ENCODE assay signal across 20 cellular contexts in the genomic region with DNA sequence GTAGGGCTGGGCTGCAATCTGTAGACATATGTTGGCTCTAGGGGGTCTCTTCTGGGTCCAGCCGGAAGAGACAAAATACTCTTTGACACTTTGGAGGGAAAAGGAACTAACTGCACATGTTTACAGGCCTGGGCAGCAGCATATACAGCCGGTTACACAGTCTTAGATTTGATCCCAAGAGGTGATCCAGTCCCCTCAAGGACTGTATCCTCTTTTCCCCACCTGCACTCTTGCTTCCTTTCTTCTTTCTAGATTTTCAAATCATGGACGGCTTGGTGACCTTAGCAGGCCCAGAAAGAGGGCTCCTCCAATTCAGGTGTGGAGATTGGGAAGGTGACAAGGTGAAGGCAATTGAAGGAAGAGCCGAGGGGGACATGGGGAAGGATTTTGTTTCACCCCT. TPM values are rescaled to one million over a fixed set of nuclear protein-coding genes. Genes with fewer than 3 reads are reported as not detected.
DNase-seq lines count a peak whose midpoint lies in the region; ATAC-seq and TF ChIP-seq lines count a peak whose summit lies in the region.
"Had no signal": no experiment of that assay in that cellular context is flagged by ENCODE, and none has a peak within 500 bp of the region (broad histone marks: within the 10 kb centered on the region; RNA-seq: fewer than 3 reads in every experiment).

No MANE protein-coding gene starts in this region.

- peak overlapping the region in 3 of 4 donors; percentile 61 to 80 (median 73) for H3K4me3 Mint-ChIP-seq in CD4-positive, CD25-positive, alpha-beta regulatory T cell
- peak overlapping the region; percentile 62 for H3K4me3 Mint-ChIP-seq in activated naive CD8-positive, alpha-beta T cell treated with anti-CD3 and anti-CD28 coated beads, Interleukin-2, amount 50 U/mL, for 24 hours
- peak overlapping the region; percentile 53 to 84 (median 73) for H3K4me3 Mint-ChIP-seq in naive B cell

- H3K27ac ChIP-seq in CD4-positive, CD25-positive, alpha-beta regulatory T cell (ENCODE audit: insufficient read depth, low read length, poor library complexity, severe bottlenecking) = no peak overlapping the region
- H3K27ac ChIP-seq: ovary, skin epidermis had no signal

- H3K36me3 ChIP-seq in CD4-positive, CD25-positive, alpha-beta regulatory T cell (ENCODE audit: control insufficient read depth, insufficient read depth, low read length) = no peaks in the 10 kb centered on the region
- H3K36me3 ChIP-seq: ovary had no signal

- no peak overlapping the region for H3K27ac Mint-ChIP-seq in CD4-positive, CD25-positive, alpha-beta regulatory T cell
- no peak overlapping the region for H3K27ac Mint-ChIP-seq in activated naive CD8-positive, alpha-beta T cell treated with anti-CD3 and anti-CD28 coated beads, Interleukin-2, amount 50 U/mL, for 24 hours
- peak overlapping the region in 3 of 6 donors; percentile 36 to 90 (median 73) for H3K27ac Mint-ChIP-seq in naive B cell

- intact Hi-C loops in left colon (cut with DNase I, micrococcal nuclease) = loop anchor here in 1 of 2 donors (10.0 kb wide), 1 partner anchor 242 kb away; no protein-coding TSS in a partner anchor

- in situ Hi-C loops in GM13976 (cut with MboI; ENCODE audit: low sequenced_read_pairs, unreplicated experiment) = loop anchor here (10.0 kb wide), 2 partner anchors 242 to 442 kb away; no protein-coding TSS in a partner anchor

- H3K4me1 Mint-ChIP-seq in CD4-positive, CD25-positive, alpha-beta regulatory T cell = peaks cover 19 to 67% (median 32%) of the 10 kb centered on the region in 4 donors
- peaks cover 44% of the 10 kb centered on the region for H3K4me1 Mint-ChIP-seq in activated naive CD8-positive, alpha-beta T cell treated with anti-CD3 and anti-CD28 coated beads, Interleukin-2, amount 50 U/mL, for 24 hours
- H3K4me1 Mint-ChIP-seq in naive B cell = peaks cover 23 to 56% (median 38%) of the 10 kb centered on the region in 3 donors

- ATAC-seq in CD4-positive, CD25-positive, alpha-beta regulatory T cell (ENCODE audit: low read depth in 2 of 2) = no peak
- ATAC-seq in activated naive CD8-positive, alpha-beta T cell treated with anti-CD3 and anti-CD28 coated beads, Interleukin-2, amount 50 U/mL, for 24 hours = no peak
- ATAC-seq in naive B cell (ENCODE audit: low read depth in 2 of 2) (no peak), GM18520 (IDR thresholded peaks at IDR 0.05; ENCODE audit: unreplicated experiment) (no peak), HG03354 (IDR thresholded peaks at IDR 0.05; ENCODE audit: poor library complexity, severe bottlenecking, unreplicated experiment) (no peak), left colon (no peak)

- H3K9me3 ChIP-seq in CD4-positive, CD25-positive, alpha-beta regulatory T cell (ENCODE audit: control insufficient read depth in 2 of 2, low read length in 2 of 2) = peaks cover 14 to 39% of the 10 kb centered on the region in 2 experiments

- peaks cover 61% of the 10 kb centered on the region for H3K27me3 ChIP-seq in CD4-positive, CD25-positive, alpha-beta regulatory T cell (ENCODE audit: control insufficient read depth, insufficient read depth, low read length)

- H3K4me3 ChIP-seq in CD4-positive, CD25-positive, alpha-beta regulatory T cell (ENCODE audit: low read depth, low read length) = no peak overlapping the region

- peaks cover 39% of the 10 kb centered on the region for H3K4me1 ChIP-seq in CD4-positive, CD25-positive, alpha-beta regulatory T cell (ENCODE audit: control insufficient read depth, insufficient read depth, low read length, poor library complexity, severe bottlenecking)

- peaks cover 94% of the 10 kb centered on the region for H3K27me3 Mint-ChIP-seq in CD4-positive, CD25-positive, alpha-beta regulatory T cell
- H3K27me3 Mint-ChIP-seq in activated naive CD8-positive, alpha-beta T cell treated with anti-CD3 and anti-CD28 coated beads, Interleukin-2, amount 50 U/mL, for 24 hours = peaks cover 92% of the 10 kb centered on the region
- peaks cover 82 to 96% (median 95%) of the 10 kb centered on the region in 3 donors for H3K27me3 Mint-ChIP-seq in naive B cell

- peaks cover 0 to 42% (median 11%) of the 10 kb centered on the region in 7 donors for H3K9me3 Mint-ChIP-seq in CD4-positive, CD25-positive, alpha-beta regulatory T cell
- peaks cover 23% of the 10 kb centered on the region for H3K9me3 Mint-ChIP-seq in activated naive CD8-positive, alpha-beta T cell treated with anti-CD3 and anti-CD28 coated beads, Interleukin-2, amount 50 U/mL, for 24 hours
- H3K9me3 Mint-ChIP-seq in naive B cell = peaks cover 0 to 78% (median 48%) of the 10 kb centered on the region in 7 donors

- DNase-seq in CD4-positive, CD25-positive, alpha-beta regulatory T cell = no peak
- peak; percentile 8 for DNase-seq in GM13976 (ENCODE audit: low spot score)
- no peak for DNase-seq in activated naive CD8-positive, alpha-beta T cell treated with anti-CD3 and anti-CD28 coated beads, Interleukin-2, amount 50 U/mL, for 24 hours
- no peak for DNase-seq in naive B cell
- no peak for DNase-seq in stimulated activated CD4-positive, alpha-beta T cell treated with anti-CD3 and anti-CD28 coated beads, Interleukin-12 subunit alpha, Interleukin-12 subunit beta, amount 100 ng/mL, for 4 hours
- DNase-seq in left colon = no peak
- DNase-seq: caudate nucleus, midbrain, NCI-H1694, NCI-H446, ovary, SHP77 treated with DMSO at 0.1 percent for 48 hours had no signal

- H3K36me3 Mint-ChIP-seq in CD4-positive, CD25-positive, alpha-beta regulatory T cell = peaks cover 5% of the 10 kb centered on the region
- peaks cover 25% of the 10 kb centered on the region for H3K36me3 Mint-ChIP-seq in activated naive CD8-positive, alpha-beta T cell treated with anti-CD3 and anti-CD28 coated beads, Interleukin-2, amount 50 U/mL, for 24 hours (ENCODE audit: low read depth)
- H3K36me3 Mint-ChIP-seq in naive B cell = peaks cover 23 to 26% of the 10 kb centered on the region in 2 donors

- no peak for TF ChIP-seq CTCF in GM13976 (IDR thresholded peaks at IDR 0.05; ENCODE audit: borderline replicate concordance, control extremely low read depth, extremely low read depth, insufficient read depth, missing control alignments)

RNA-seq across cellular contexts. Expression of a gene that starts 5.8 kb away (rescaled TPM):
- not detected for total RNA-seq in CD4-positive, CD25-positive, alpha-beta regulatory T cell
- polyA plus RNA-seq in CD4-positive, CD25-positive, alpha-beta regulatory T cell = not detected
- not detected for polyA plus RNA-seq in naive B cell (ENCODE audit: low read depth in 6 of 6)
- not detected for total RNA-seq in left colon
- total RNA-seq: Daoy, epithelial cell of proximal tubule, glomerular endothelial cell, ovary had no signal
- polyA plus RNA-seq: adipose tissue, BJ, ovary had no signal
